Comparison of ENCODE assay signal across 22 cellular contexts in the genomic region with DNA sequence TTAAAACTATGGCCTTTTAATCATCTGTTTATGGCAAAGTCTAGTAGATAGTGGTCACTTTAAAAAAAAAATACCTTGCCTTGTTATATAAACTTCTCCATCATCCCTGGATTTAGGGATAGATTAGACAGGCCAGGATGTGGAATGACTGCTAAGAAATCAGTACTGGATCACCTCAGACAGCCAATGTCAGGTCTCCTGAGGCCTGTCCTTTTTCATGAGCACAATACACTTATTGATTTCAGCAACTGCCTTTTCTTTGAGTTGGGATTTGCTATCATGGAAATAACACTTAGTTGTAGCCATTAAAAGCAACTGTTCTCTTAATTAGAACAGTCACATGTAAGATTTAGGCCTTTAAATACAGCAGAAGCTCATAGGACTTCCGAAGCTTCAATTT.
"Had no signal": no experiment of that assay in that cellular context is flagged by ENCODE, and none has a peak within 500 bp of the region (broad histone marks: within the 10 kb centered on the region; RNA-seq: fewer than 3 reads in every experiment).

No MANE protein-coding gene starts in this region.

- H3K27me3 ChIP-seq: ascending aorta, body of pancreas had no signal

- ATAC-seq: activated CD8-positive, alpha-beta memory T cell treated with anti-CD3 and anti-CD28 coated beads, Interleukin-2, amount 10 ng/mL, durations not matched to agents 7 days and 5 days; body of pancreas had no signal

- H3K4me3 ChIP-seq: ascending aorta, body of pancreas had no signal

- H3K4me1 ChIP-seq: ascending aorta, body of pancreas had no signal

- H3K27ac ChIP-seq: ascending aorta, body of pancreas had no signal

- H3K9me3 ChIP-seq: ascending aorta, body of pancreas, SK-N-SH had no signal

- DNase-seq: activated B cell treated with CpG ODN at 0.5 μM for 24 hours; activated CD4-positive, alpha-beta T cell treated with anti-CD3 and anti-CD28 coated beads for 1 hour; activated CD4-positive, alpha-beta T cell treated with anti-CD3 and anti-CD28 coated beads, Interleukin-2, amount 10 ng/mL, durations not matched to agents 24 days and 14 days; activated CD4-positive, alpha-beta T cell treated with anti-CD3 and anti-CD28 coated beads, Interleukin-2, amount 50 U/mL, for 48 hours; activated CD8-positive, alpha-beta memory T cell treated with anti-CD3 and anti-CD28 coated beads, Interleukin-2, amount 10 ng/mL, durations not matched to agents 7 days and 5 days; activated effector memory CD4-positive, alpha-beta T cell treated with Interleukin-2 at 50 U/mL for 16 hours; activated naive CD4-positive, alpha-beta T cell; activated T-cell treated with anti-CD3 and anti-CD28 coated beads, Interleukin-2, amount 50 U/mL, for 24 hours; body of pancreas; Kasumi-1; KBM-7; NCI-H1048; NCI-H1417; NCI-H1930; NCI-H345; NCI-H510A; NCI-H526 treated with DMSO at 0.1 percent for 48 hours; NCI-H82; SIG-M5; SK-N-SH; T-helper 1 cell had no signal
